In genomic region chr17:79018045-79018695, GRCh38 we compare ENCODE assay signal across 16 cellular contexts. TPM values are rescaled to one million over a fixed set of nuclear protein-coding genes. Genes with fewer than 3 reads are reported as not detected.
"Had no signal": no experiment of that assay in that cellular context is flagged by ENCODE, and none has a peak within 500 bp of the region (broad histone marks: within the 10 kb centered on the region; RNA-seq: fewer than 3 reads in every experiment).

No MANE protein-coding gene starts in this region.

- H3K9me3 ChIP-seq: ascending aorta, gastroesophageal sphincter, thoracic aorta had no signal

- H3K36me3 ChIP-seq: ascending aorta, cardiac muscle cell, gastroesophageal sphincter, thoracic aorta had no signal

- H3K27ac ChIP-seq: ascending aorta, cardiac muscle cell, gastroesophageal sphincter, thoracic aorta had no signal

- H3K4me3 Mint-ChIP-seq: activated CD4-positive, alpha-beta memory T cell treated with anti-CD3 and anti-CD28 coated beads for 36 hours; activated naive CD8-positive, alpha-beta T cell treated with anti-CD3 and anti-CD28 coated beads, Interleukin-2, amount 10 ng/mL, durations not matched to agents 7 days and 5 days; activated T-cell treated with anti-CD3 and anti-CD28 coated beads, Interleukin-2, amount 50 U/mL, for 72 hours; natural killer cell treated with Interleukin-12 subunit alpha and Interleukin-12 subunit beta and Interleukin-15 and Interleukin-18, amount 100 ng/mL, for 72 hours; stimulated activated naive CD8-positive, alpha-beta T cell treated with anti-CD3 and anti-CD28 coated beads, Interleukin-15, Interleukin-2, amounts not matched to agents 100 ng/mL and 50 ng/mL, for 24 hours had no signal

- DNase-seq: activated CD4-positive, alpha-beta memory T cell treated with anti-CD3 and anti-CD28 coated beads for 36 hours; activated CD4-positive, CD25-positive, alpha-beta regulatory T cell treated with anti-CD3 and anti-CD28 coated beads, Interleukin-2, amount 50 U/mL, for 72 hours; activated gamma-delta T cell treated with Interleukin-2 at 50 U/mL for 16 hours; activated naive CD8-positive, alpha-beta T cell treated with anti-CD3 and anti-CD28 coated beads, Interleukin-2, amount 10 ng/mL, durations not matched to agents 7 days and 5 days; activated T-cell treated with anti-CD3 and anti-CD28 coated beads, Interleukin-2, amount 50 U/mL, for 72 hours; kidney glomerular epithelial cell; mammary epithelial cell; occipital lobe; stimulated activated CD4-positive, alpha-beta T cell treated with anti-CD3 and anti-CD28 coated beads, Interleukin-4, amount 100 ng/mL, for 24 hours; T-helper 2 cell had no signal

- H3K9me3 Mint-ChIP-seq: natural killer cell treated with Interleukin-12 subunit alpha and Interleukin-12 subunit beta and Interleukin-15 and Interleukin-18, amount 100 ng/mL, for 72 hours had no signal

- H3K4me3 ChIP-seq: ascending aorta, cardiac muscle cell, gastroesophageal sphincter, thoracic aorta had no signal

- H3K27me3 ChIP-seq: ascending aorta, cardiac muscle cell, gastroesophageal sphincter had no signal

- H3K36me3 Mint-ChIP-seq: activated CD4-positive, alpha-beta memory T cell treated with anti-CD3 and anti-CD28 coated beads for 36 hours had no signal

- ATAC-seq: activated T-cell treated with anti-CD3 and anti-CD28 coated beads, Interleukin-2, amount 50 U/mL, for 72 hours; gastroesophageal sphincter; natural killer cell treated with Interleukin-12 subunit alpha and Interleukin-12 subunit beta and Interleukin-15 and Interleukin-18, amount 100 ng/mL, for 72 hours had no signal

- H3K27ac Mint-ChIP-seq: activated CD4-positive, alpha-beta memory T cell treated with anti-CD3 and anti-CD28 coated beads for 36 hours; activated naive CD8-positive, alpha-beta T cell treated with anti-CD3 and anti-CD28 coated beads, Interleukin-2, amount 10 ng/mL, durations not matched to agents 7 days and 5 days; activated T-cell treated with anti-CD3 and anti-CD28 coated beads, Interleukin-2, amount 50 U/mL, for 72 hours; natural killer cell treated with Interleukin-12 subunit alpha and Interleukin-12 subunit beta and Interleukin-15 and Interleukin-18, amount 100 ng/mL, for 72 hours; stimulated activated naive CD8-positive, alpha-beta T cell treated with anti-CD3 and anti-CD28 coated beads, Interleukin-15, Interleukin-2, amounts not matched to agents 100 ng/mL and 50 ng/mL, for 24 hours had no signal

RNA-seq across cellular contexts. Expression of gene C1QTNF1, which starts 5.8 kb away (rescaled TPM):
- total RNA-seq: activated naive CD8-positive, alpha-beta T cell treated with anti-CD3 and anti-CD28 coated beads, Interleukin-2, amount 10 ng/mL, durations not matched to agents 7 days and 5 days; natural killer cell treated with Interleukin-12 subunit alpha and Interleukin-12 subunit beta and Interleukin-15 and Interleukin-18, amount 100 ng/mL, for 72 hours had no signal
